ENCODE assay signal across 33 cellular contexts in the genomic region with DNA sequence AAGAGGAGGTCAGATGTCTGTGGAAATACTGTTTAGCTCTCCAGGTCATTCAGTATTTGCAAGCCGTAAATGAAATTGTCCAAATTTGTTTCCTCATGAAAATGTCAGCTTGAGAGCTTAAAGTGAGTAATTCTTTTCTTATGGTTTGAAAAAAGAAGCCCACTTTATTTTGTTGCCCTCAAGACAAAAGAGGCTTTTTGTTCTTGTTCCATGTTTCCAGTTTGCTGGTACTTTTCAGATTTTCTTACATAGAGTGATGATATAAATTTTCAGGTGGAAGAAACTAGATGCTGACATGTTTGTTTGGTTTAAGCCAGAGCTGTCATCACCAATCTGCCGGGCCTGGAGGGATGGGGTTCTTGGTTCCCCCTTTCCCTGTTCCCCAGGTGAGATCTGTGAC.
"Had no signal": no experiment of that assay in that cellular context is flagged by ENCODE, and none has a peak within 500 bp of the region (broad histone marks: within the 10 kb centered on the region; RNA-seq: fewer than 3 reads in every experiment).

No MANE protein-coding gene starts in this region.

- DNase-seq: Karpas-422, Kasumi-1, MG63, MM.1S, MV-4-11, NCI-H1048, NCI-H1092, NCI-H1092 treated with DMSO at 0.1 percent for 48 hours, NCI-H1105, NCI-H1105 treated with DMSO at 0.1 percent for 48 hours, NCI-H1417, NCI-H1417 treated with DMSO at 0.1 percent for 48 hours, NCI-H1436, NCI-H1436 treated with DMSO at 0.1 percent for 48 hours, NCI-H146, NCI-H1694, NCI-H1694 treated with DMSO at 0.1 percent for 48 hours, NCI-H187, NCI-H187 treated with DMSO at 0.1 percent for 48 hours, NCI-H1930, NCI-H2029, NCI-H2029 treated with DMSO at 0.1 percent for 48 hours, NCI-H2081, NCI-H2081 treated with DMSO at 0.1 percent for 48 hours, NCI-H2107, NCI-H2171, NCI-H2171 treated with DMSO at 0.1 percent for 48 hours, NCI-H2227 treated with DMSO at 0.1 percent for 48 hours, NCI-H226, NCI-H345, NCI-H446, NCI-H446 treated with DMSO at 0.1 percent for 48 hours, NCI-H510A had no signal
